ENCODE assay signal across 21 cellular contexts in genomic region chr1:2861143-2861987, GRCh38.
"Had no signal": no experiment of that assay in that cellular context is flagged by ENCODE, and none has a peak within 500 bp of the region (broad histone marks: within the 10 kb centered on the region; RNA-seq: fewer than 3 reads in every experiment).

No MANE protein-coding gene starts in this region.

- H3K4me3 Mint-ChIP-seq: activated CD4-positive, alpha-beta memory T cell treated with anti-CD3 and anti-CD28 coated beads for 36 hours; activated CD4-positive, alpha-beta T cell treated with anti-CD3 and anti-CD28 coated beads, Interleukin-2, amount 10 ng/mL, durations not matched to agents 7 days and 5 days; activated naive CD4-positive, alpha-beta T cell treated with anti-CD3 and anti-CD28 coated beads for 36 hours; activated naive CD8-positive, alpha-beta T cell; activated T-helper 17 cell treated with anti-CD3 and anti-CD28 coated beads, Interleukin-2, amount 50 U/mL, for 72 hours; T-helper 17 cell had no signal

- H3K27me3 ChIP-seq: brain microvascular endothelial cell had no signal

- H3K36me3 ChIP-seq: brain microvascular endothelial cell had no signal

- H3K4me1 Mint-ChIP-seq: activated CD4-positive, alpha-beta T cell treated with anti-CD3 and anti-CD28 coated beads, Interleukin-2, amount 10 ng/mL, durations not matched to agents 7 days and 5 days had no signal

- ATAC-seq: activated T-helper 17 cell treated with anti-CD3 and anti-CD28 coated beads, Interleukin-2, amount 50 U/mL, for 72 hours; T-helper 17 cell had no signal

- H3K27ac Mint-ChIP-seq: activated CD4-positive, alpha-beta memory T cell treated with anti-CD3 and anti-CD28 coated beads for 36 hours; activated CD4-positive, alpha-beta T cell treated with anti-CD3 and anti-CD28 coated beads, Interleukin-2, amount 10 ng/mL, durations not matched to agents 7 days and 5 days; activated naive CD4-positive, alpha-beta T cell treated with anti-CD3 and anti-CD28 coated beads for 36 hours; activated naive CD8-positive, alpha-beta T cell; activated T-helper 17 cell treated with anti-CD3 and anti-CD28 coated beads, Interleukin-2, amount 50 U/mL, for 72 hours; T-helper 17 cell had no signal

- H3K9me3 Mint-ChIP-seq: activated CD4-positive, alpha-beta memory T cell treated with anti-CD3 and anti-CD28 coated beads for 36 hours; activated CD4-positive, alpha-beta T cell treated with anti-CD3 and anti-CD28 coated beads, Interleukin-2, amount 10 ng/mL, durations not matched to agents 7 days and 5 days had no signal

- DNase-seq: activated CD4-positive, alpha-beta memory T cell treated with anti-CD3 and anti-CD28 coated beads for 36 hours; activated CD4-positive, alpha-beta T cell treated with anti-CD3 and anti-CD28 coated beads, Interleukin-2, amount 10 ng/mL, durations not matched to agents 7 days and 5 days; activated CD4-positive, CD25-positive, alpha-beta regulatory T cell; activated gamma-delta T cell; activated naive CD4-positive, alpha-beta T cell treated with anti-CD3 and anti-CD28 coated beads for 36 hours; activated T-cell treated with anti-CD3 and anti-CD28 coated beads for 4 hours; activated T-cell treated with anti-CD3 and anti-CD28 coated beads, Interleukin-2, amount 50 U/mL, for 48 hours; amygdala; brain microvascular endothelial cell; NCI-H1105 treated with DMSO at 0.1 percent for 48 hours; NCI-H1436 treated with DMSO at 0.1 percent for 48 hours; NCI-H187; NCI-H2081; NCI-H446; NCI-H524; SIG-M5; T-helper 9 cell had no signal

- H3K27me3 Mint-ChIP-seq: activated CD4-positive, alpha-beta memory T cell treated with anti-CD3 and anti-CD28 coated beads for 36 hours; activated CD4-positive, alpha-beta T cell treated with anti-CD3 and anti-CD28 coated beads, Interleukin-2, amount 10 ng/mL, durations not matched to agents 7 days and 5 days; activated naive CD8-positive, alpha-beta T cell; T-helper 17 cell had no signal

- H3K36me3 Mint-ChIP-seq: activated CD4-positive, alpha-beta memory T cell treated with anti-CD3 and anti-CD28 coated beads for 36 hours; activated naive CD8-positive, alpha-beta T cell had no signal

- H3K27ac ChIP-seq: brain microvascular endothelial cell had no signal

- FAIRE-seq: RCC 7860 had no signal
